In genomic region chr7:4738711-4739527, GRCh38 we compare ENCODE assay signal across 8 cellular contexts. TPM values are rescaled to one million over a fixed set of nuclear protein-coding genes. Genes with fewer than 3 reads are reported as not detected.
DNase-seq lines count a peak whose midpoint lies in the region; ATAC-seq, FAIRE-seq and TF ChIP-seq lines count a peak whose summit lies in the region.

No MANE protein-coding gene starts in this region.

- no peak overlapping the region for H3K27ac Mint-ChIP-seq in activated CD8-positive, alpha-beta memory T cell treated with anti-CD3 and anti-CD28 coated beads, Interleukin-2, amount 10 ng/mL, durations not matched to agents 7 days and 5 days

- peak; percentile 60 for FAIRE-seq in bronchial epithelial cell (lab: Jason Lieb, UNC)

- peak overlapping the region; percentile 19 for H3K4me3 ChIP-seq in bronchial epithelial cell (ENCODE audit: low read depth, low read length)

- H3K36me3 ChIP-seq in bronchial epithelial cell (ENCODE audit: control insufficient read depth, insufficient read depth, low read length): peaks cover 18% of the 10 kb centered on the region

- DNase-seq in activated CD8-positive, alpha-beta memory T cell treated with anti-CD3 and anti-CD28 coated beads for 24 hours: peak; percentile 71
- no peak for DNase-seq in activated CD8-positive, alpha-beta memory T cell treated with anti-CD3 and anti-CD28 coated beads, Interleukin-2, amount 10 ng/mL, durations not matched to agents 7 days and 5 days
- peak; percentile 17 for DNase-seq in RWPE1 (ENCODE audit: low spot score)
- DNase-seq in bronchial epithelial cell (ENCODE audit: low read depth): peak; percentile 87
- peak; percentile 50 for DNase-seq in stromal cell of bone marrow (ENCODE audit: low read depth)

- H3K36me3 Mint-ChIP-seq in activated CD8-positive, alpha-beta memory T cell treated with anti-CD3 and anti-CD28 coated beads, Interleukin-2, amount 10 ng/mL, durations not matched to agents 7 days and 5 days: peaks cover 9% of the 10 kb centered on the region

- no peak for ATAC-seq in activated CD8-positive, alpha-beta memory T cell treated with anti-CD3 and anti-CD28 coated beads, Interleukin-2, amount 10 ng/mL, durations not matched to agents 7 days and 5 days
- ATAC-seq in HG02885 (IDR thresholded peaks at IDR 0.05; ENCODE audit: poor library complexity, unreplicated experiment) (no peak), GM21515 (IDR thresholded peaks at IDR 0.05; ENCODE audit: unreplicated experiment) (no peak)

- H3K27me3 ChIP-seq in bronchial epithelial cell (ENCODE audit: control insufficient read depth, insufficient read depth, low read length) (no peaks in the 10 kb centered on the region), layer of hippocampus (ENCODE audit: control insufficient read depth, insufficient read depth, low read length) (no peaks in the 10 kb centered on the region)

- peaks cover 34% of the 10 kb centered on the region for H3K4me1 Mint-ChIP-seq in activated CD8-positive, alpha-beta memory T cell treated with anti-CD3 and anti-CD28 coated beads, Interleukin-2, amount 10 ng/mL, durations not matched to agents 7 days and 5 days

- TF ChIP-seq CTCF in RWPE1 (conservative IDR thresholded peaks at IDR 0.05; ENCODE audit: low read depth) (no peak), bronchial epithelial cell (IDR thresholded peaks at IDR 0.05; ENCODE audit: insufficient read depth, low read length, severe bottlenecking) (no peak)

- POLR2A ChIA-PET in RWPE1 (lab: Yijun Ruan, JAX; ENCODE audit: low non-redundant PET): no interaction called here

- no peak overlapping the region for H3K4me3 Mint-ChIP-seq in activated CD8-positive, alpha-beta memory T cell treated with anti-CD3 and anti-CD28 coated beads, Interleukin-2, amount 10 ng/mL, durations not matched to agents 7 days and 5 days

- H3K27me3 Mint-ChIP-seq in activated CD8-positive, alpha-beta memory T cell treated with anti-CD3 and anti-CD28 coated beads, Interleukin-2, amount 10 ng/mL, durations not matched to agents 7 days and 5 days: no peaks in the 10 kb centered on the region

- H3K27ac ChIP-seq in RWPE1: peak overlapping the region; percentile 68
- peak overlapping the region; percentile 84 for H3K27ac ChIP-seq in layer of hippocampus (ENCODE audit: low read depth, low read length)

- H3K9me3 Mint-ChIP-seq in activated CD8-positive, alpha-beta memory T cell treated with anti-CD3 and anti-CD28 coated beads, Interleukin-2, amount 10 ng/mL, durations not matched to agents 7 days and 5 days (ENCODE audit: low read depth): no peaks in the 10 kb centered on the region

- CTCF ChIA-PET in activated CD8-positive, alpha-beta memory T cell treated with anti-CD3 and anti-CD28 coated beads, Interleukin-2, amount 10 ng/mL, durations not matched to agents 7 days and 5 days (lab: Charles Lee): no interaction called here
- CTCF ChIA-PET in RWPE1 (lab: Yijun Ruan, JAX): no interaction called here

RNA-seq across cellular contexts. Expression of gene AP5Z1, which starts 36.5 kb away (rescaled TPM):
- total RNA-seq in activated CD8-positive, alpha-beta memory T cell treated with anti-CD3 and anti-CD28 coated beads, Interleukin-2, amount 10 ng/mL, durations not matched to agents 7 days and 5 days: 10 to 100 TPM; 51.2 to 57.5 TPM
- 24.5 and 25.5 TPM in 2 replicates for total RNA-seq in bronchial epithelial cell

RNA-seq across cellular contexts. Expression of gene FOXK1, which starts 56.8 kb away (rescaled TPM):
- 10 to 100 TPM; 27.1 to 31.2 TPM for total RNA-seq in activated CD8-positive, alpha-beta memory T cell treated with anti-CD3 and anti-CD28 coated beads, Interleukin-2, amount 10 ng/mL, durations not matched to agents 7 days and 5 days
- 13.7 and 17.6 TPM in 2 replicates for total RNA-seq in bronchial epithelial cell
